In the genomic region with DNA sequence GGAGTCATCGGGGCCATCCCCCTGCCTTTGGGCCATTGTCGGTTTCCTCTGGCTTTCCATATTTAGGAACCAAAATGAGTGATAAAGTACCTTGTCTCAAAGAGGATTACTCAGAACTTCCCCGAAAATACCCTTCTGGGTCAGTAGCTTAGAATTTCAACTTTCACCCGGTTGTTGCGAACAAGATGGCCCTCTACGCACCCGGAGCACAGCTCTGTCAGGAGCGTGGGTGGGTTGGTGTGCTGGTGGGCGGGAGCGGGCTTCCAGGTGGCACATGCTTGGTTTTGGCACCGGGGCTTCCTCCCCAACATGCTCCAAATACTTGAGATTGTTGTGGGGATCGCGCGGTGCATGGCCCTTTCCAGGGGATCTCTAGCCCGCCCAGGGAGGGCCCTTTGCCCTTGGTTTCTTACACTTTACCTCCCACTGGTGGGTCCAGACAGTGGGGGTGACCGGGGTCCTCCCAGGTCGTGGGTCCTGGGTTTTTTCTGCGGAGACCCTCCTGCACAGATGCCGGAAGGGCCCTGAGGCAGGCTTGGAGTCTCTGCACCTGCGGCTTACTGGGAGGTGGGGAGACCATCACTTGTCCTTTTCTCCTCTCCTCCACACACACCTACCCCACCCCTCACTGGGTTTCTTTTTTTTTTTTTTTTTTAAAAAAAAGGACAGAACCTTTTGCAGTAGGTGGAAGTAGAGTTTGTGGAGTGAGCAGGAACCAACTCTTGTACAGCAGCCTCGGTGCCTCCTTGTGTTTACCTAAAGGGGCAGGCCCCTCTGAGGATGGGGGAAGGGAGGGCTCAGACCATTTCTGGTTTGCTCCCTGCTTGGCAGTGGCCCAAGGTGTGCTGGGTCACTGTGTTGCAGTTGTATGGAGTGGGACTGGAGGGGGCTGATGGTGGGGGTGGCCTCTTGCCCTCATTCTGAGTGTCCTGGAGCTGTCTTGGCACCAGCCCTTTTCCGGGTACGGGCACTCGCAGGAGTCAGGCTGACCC, we compare ENCODE assay signal across 1 cellular context.
TF ChIP-seq lines count a peak whose summit lies in the region.

No MANE protein-coding gene starts in this region.

TF ChIP-seq in HepG2, 621 proteins besides CTCF, POLR2A, EP300 and RAD21 (continued from another document):
- TF ChIP-seq, protein P1, sequence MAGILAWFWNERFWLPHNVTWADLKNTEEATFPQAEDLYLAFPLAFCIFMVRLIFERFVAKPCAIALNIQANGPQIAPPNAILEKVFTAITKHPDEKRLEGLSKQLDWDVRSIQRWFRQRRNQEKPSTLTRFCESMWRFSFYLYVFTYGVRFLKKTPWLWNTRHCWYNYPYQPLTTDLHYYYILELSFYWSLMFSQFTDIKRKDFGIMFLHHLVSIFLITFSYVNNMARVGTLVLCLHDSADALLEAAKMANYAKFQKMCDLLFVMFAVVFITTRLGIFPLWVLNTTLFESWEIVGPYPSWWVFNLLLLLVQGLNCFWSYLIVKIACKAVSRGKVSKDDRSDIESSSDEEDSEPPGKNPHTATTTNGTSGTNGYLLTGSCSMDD (CRISPR knock-in tag; IDR thresholded peaks at IDR 0.05) = no peak
- TF ChIP-seq, protein P2, sequence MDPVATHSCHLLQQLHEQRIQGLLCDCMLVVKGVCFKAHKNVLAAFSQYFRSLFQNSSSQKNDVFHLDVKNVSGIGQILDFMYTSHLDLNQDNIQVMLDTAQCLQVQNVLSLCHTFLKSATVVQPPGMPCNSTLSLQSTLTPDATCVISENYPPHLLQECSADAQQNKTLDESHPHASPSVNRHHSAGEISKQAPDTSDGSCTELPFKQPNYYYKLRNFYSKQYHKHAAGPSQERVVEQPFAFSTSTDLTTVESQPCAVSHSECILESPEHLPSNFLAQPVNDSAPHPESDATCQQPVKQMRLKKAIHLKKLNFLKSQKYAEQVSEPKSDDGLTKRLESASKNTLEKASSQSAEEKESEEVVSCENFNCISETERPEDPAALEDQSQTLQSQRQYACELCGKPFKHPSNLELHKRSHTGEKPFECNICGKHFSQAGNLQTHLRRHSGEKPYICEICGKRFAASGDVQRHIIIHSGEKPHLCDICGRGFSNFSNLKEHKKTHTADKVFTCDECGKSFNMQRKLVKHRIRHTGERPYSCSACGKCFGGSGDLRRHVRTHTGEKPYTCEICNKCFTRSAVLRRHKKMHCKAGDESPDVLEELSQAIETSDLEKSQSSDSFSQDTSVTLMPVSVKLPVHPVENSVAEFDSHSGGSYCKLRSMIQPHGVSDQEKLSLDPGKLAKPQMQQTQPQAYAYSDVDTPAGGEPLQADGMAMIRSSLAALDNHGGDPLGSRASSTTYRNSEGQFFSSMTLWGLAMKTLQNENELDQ (CRISPR knock-in tag; IDR thresholded peaks at IDR 0.05; ENCODE audit: borderline replicate concordance) = no peak
- TF ChIP-seq JUND (CRISPR knock-in tag; IDR thresholded peaks at IDR 0.05) (no peak), RBM22 (optimal IDR thresholded peaks at IDR 0.05; ENCODE audit: low read length) (no peak), SUZ12 (IDR thresholded peaks at IDR 0.05; ENCODE audit: low read depth, low read length) (no peak), ZBTB3 (CRISPR knock-in tag; IDR thresholded peaks at IDR 0.05; ENCODE audit: borderline replicate concordance, low read depth) (no peak), HOXA9 (CRISPR knock-in tag; IDR thresholded peaks at IDR 0.05; ENCODE audit: borderline replicate concordance) (no peak), KDM2A (CRISPR knock-in tag; IDR thresholded peaks at IDR 0.05; ENCODE audit: borderline replicate concordance, low read depth) (no peak), NCOR1 (IDR thresholded peaks at IDR 0.05; ENCODE audit: borderline replicate concordance, low read length) (no peak; the same call in 1 of the 2 replicates), DNMT1 (CRISPR knock-in tag; IDR thresholded peaks at IDR 0.05) (no peak), ASH2L (IDR thresholded peaks at IDR 0.05; ENCODE audit: insufficient read length, low read depth, low read length) (no peak), MBNL3 (CRISPR knock-in tag; conservative IDR thresholded peaks at IDR 0.05) (no peak), GABPB1 (CRISPR knock-in tag; IDR thresholded peaks at IDR 0.05) (no peak), EEA1 (CRISPR knock-in tag; IDR thresholded peaks at IDR 0.05; ENCODE audit: borderline replicate concordance) (no peak), ZNF766 (CRISPR knock-in tag; IDR thresholded peaks at IDR 0.05; ENCODE audit: borderline replicate concordance) (no peak), GATA4 (IDR thresholded peaks at IDR 0.05; ENCODE audit: borderline replicate concordance, low read depth) (no peak), RELA (CRISPR knock-in tag; IDR thresholded peaks at IDR 0.05) (no peak), ZNF343 (CRISPR knock-in tag; IDR thresholded peaks at IDR 0.05) (no peak), CHD2 (IDR thresholded peaks at IDR 0.05; ENCODE audit: low read depth, low read length) (0 out of 2 replicates have a peak, but pooled peaks have one; percentile 17), MBD4 (IDR thresholded peaks at IDR 0.05; ENCODE audit: borderline replicate concordance, low read length) (no peak)
- TF ChIP-seq, protein P3, sequence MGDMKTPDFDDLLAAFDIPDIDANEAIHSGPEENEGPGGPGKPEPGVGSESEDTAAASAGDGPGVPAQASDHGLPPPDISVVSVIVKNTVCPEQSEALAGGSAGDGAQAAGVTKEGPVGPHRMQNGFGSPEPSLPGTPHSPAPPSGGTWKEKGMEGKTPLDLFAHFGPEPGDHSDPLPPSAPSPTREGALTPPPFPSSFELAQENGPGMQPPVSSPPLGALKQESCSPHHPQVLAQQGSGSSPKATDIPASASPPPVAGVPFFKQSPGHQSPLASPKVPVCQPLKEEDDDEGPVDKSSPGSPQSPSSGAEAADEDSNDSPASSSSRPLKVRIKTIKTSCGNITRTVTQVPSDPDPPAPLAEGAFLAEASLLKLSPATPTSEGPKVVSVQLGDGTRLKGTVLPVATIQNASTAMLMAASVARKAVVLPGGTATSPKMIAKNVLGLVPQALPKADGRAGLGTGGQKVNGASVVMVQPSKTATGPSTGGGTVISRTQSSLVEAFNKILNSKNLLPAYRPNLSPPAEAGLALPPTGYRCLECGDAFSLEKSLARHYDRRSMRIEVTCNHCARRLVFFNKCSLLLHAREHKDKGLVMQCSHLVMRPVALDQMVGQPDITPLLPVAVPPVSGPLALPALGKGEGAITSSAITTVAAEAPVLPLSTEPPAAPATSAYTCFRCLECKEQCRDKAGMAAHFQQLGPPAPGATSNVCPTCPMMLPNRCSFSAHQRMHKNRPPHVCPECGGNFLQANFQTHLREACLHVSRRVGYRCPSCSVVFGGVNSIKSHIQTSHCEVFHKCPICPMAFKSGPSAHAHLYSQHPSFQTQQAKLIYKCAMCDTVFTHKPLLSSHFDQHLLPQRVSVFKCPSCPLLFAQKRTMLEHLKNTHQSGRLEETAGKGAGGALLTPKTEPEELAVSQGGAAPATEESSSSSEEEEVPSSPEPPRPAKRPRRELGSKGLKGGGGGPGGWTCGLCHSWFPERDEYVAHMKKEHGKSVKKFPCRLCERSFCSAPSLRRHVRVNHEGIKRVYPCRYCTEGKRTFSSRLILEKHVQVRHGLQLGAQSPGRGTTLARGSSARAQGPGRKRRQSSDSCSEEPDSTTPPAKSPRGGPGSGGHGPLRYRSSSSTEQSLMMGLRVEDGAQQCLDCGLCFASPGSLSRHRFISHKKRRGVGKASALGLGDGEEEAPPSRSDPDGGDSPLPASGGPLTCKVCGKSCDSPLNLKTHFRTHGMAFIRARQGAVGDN (CRISPR knock-in tag; IDR thresholded peaks at IDR 0.05) = peak; percentile 58
- TF ChIP-seq, protein P4, sequence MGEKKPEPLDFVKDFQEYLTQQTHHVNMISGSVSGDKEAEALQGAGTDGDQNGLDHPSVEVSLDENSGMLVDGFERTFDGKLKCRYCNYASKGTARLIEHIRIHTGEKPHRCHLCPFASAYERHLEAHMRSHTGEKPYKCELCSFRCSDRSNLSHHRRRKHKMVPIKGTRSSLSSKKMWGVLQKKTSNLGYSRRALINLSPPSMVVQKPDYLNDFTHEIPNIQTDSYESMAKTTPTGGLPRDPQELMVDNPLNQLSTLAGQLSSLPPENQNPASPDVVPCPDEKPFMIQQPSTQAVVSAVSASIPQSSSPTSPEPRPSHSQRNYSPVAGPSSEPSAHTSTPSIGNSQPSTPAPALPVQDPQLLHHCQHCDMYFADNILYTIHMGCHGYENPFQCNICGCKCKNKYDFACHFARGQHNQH (CRISPR knock-in tag; IDR thresholded peaks at IDR 0.05) = peak; percentile 3
- TF ChIP-seq, protein P5, sequence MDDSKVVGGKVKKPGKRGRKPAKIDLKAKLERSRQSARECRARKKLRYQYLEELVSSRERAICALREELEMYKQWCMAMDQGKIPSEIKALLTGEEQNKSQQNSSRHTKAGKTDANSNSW (CRISPR knock-in tag; IDR thresholded peaks at IDR 0.05; ENCODE audit: borderline replicate concordance) = no peak
- TF ChIP-seq, protein P6, sequence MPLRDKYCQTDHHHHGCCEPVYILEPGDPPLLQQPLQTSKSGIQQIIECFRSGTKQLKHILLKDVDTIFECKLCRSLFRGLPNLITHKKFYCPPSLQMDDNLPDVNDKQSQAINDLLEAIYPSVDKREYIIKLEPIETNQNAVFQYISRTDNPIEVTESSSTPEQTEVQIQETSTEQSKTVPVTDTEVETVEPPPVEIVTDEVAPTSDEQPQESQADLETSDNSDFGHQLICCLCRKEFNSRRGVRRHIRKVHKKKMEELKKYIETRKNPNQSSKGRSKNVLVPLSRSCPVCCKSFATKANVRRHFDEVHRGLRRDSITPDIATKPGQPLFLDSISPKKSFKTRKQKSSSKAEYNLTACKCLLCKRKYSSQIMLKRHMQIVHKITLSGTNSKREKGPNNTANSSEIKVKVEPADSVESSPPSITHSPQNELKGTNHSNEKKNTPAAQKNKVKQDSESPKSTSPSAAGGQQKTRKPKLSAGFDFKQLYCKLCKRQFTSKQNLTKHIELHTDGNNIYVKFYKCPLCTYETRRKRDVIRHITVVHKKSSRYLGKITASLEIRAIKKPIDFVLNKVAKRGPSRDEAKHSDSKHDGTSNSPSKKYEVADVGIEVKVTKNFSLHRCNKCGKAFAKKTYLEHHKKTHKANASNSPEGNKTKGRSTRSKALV (CRISPR knock-in tag; IDR thresholded peaks at IDR 0.05) = no peak
- TF ChIP-seq, protein P7, sequence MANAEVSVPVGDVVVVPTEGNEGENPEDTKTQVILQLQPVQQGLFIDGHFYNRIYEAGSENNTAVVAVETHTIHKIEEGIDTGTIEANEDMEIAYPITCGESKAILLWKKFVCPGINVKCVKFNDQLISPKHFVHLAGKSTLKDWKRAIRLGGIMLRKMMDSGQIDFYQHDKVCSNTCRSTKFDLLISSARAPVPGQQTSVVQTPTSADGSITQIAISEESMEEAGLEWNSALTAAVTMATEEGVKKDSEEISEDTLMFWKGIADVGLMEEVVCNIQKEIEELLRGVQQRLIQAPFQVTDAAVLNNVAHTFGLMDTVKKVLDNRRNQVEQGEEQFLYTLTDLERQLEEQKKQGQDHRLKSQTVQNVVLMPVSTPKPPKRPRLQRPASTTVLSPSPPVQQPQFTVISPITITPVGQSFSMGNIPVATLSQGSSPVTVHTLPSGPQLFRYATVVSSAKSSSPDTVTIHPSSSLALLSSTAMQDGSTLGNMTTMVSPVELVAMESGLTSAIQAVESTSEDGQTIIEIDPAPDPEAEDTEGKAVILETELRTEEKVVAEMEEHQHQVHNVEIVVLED (CRISPR knock-in tag; IDR thresholded peaks at IDR 0.05; ENCODE audit: borderline replicate concordance) = no peak
